ENCODE assay signal across 8 cellular contexts in the genomic region with DNA sequence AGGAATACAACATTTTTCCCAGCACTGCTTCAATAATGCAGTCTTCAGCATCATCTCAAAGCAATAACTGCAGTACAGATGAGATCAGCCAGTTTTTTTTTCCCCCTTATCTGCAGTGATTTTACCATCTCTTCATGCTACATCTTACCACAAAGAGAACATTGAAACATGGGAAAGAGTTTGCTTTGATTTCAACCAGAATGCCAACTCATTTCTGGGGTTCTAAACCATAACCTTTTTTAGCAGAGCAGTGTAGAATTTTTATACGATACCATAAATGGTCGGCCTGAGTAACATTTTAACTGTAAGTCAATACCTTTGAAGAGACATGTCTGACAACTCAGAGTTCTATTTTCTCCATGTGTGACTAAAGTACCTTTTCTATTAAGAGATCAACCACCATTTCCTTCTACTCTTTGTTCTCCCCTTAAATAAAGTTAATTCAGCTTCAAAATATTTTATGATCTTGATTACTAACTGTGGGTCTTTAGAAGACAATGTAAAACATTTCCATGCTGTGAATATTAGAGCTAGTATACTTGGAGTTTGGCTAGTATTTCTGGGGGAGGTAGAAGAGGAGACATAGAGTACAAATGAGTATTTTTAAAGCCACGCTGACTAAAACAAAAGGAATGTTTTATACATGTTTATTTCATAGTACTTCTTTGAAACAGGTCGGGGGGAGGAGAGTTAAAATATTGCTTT.
DNase-seq lines count a peak whose midpoint lies in the region; ATAC-seq and TF ChIP-seq lines count a peak whose summit lies in the region.
"Had no signal": no experiment of that assay in that cellular context is flagged by ENCODE, and none has a peak within 500 bp of the region (broad histone marks: within the 10 kb centered on the region; RNA-seq: fewer than 3 reads in every experiment).

No MANE protein-coding gene starts in this region.

- ATAC-seq in GM18873 (IDR thresholded peaks at IDR 0.05; ENCODE audit: low FRiP score, unreplicated experiment): peak; percentile 58
- ATAC-seq in HG02642 (IDR thresholded peaks at IDR 0.05; ENCODE audit: poor library complexity, unreplicated experiment): peak; percentile 77
- no peak for ATAC-seq in WTC11
- ATAC-seq in right cardiac atrium: no peak

- 70% methylated on average over 4 of the region's 4 CpGs for WGBS in right cardiac atrium

- H3K27ac ChIP-seq in right cardiac atrium (ENCODE audit: low read length): no peak overlapping the region

- POLR2A ChIA-PET in activated CD4-positive, alpha-beta memory T cell treated with anti-CD3 and anti-CD28 coated beads for 36 hours (lab: Charles Lee): interaction anchor here (1.5 kb wide), 1 partner anchor 90 kb away, joined by 3 read pairs; no protein-coding TSS in a partner anchor
- POLR2A ChIA-PET in WTC11 (lab: Charles Lee): no interaction called here

- H3K27me3 Mint-ChIP-seq in activated CD4-positive, alpha-beta memory T cell treated with anti-CD3 and anti-CD28 coated beads for 36 hours: no peaks in the 10 kb centered on the region
- H3K27me3 Mint-ChIP-seq in progenitor cell of endocrine pancreas (no peaks in the 10 kb centered on the region), WTC11 (ENCODE audit: low read depth) (no peaks in the 10 kb centered on the region)

- CTCF ChIA-PET in activated CD4-positive, alpha-beta memory T cell treated with anti-CD3 and anti-CD28 coated beads for 36 hours (lab: Charles Lee): interaction anchor here (1.6 to 1.8 kb wide), 2 partner anchors 89 to 256 kb away, joined by 3 to 4 read pairs; no protein-coding TSS in a partner anchor
- CTCF ChIA-PET in WTC11 (lab: Charles Lee): no interaction called here

- H3K4me3 ChIP-seq in right cardiac atrium (ENCODE audit: low read length): no peak overlapping the region

- intact Hi-C loops in activated CD4-positive, alpha-beta memory T cell treated with anti-CD3 and anti-CD28 coated beads for 36 hours (cut with micrococcal nuclease): loop anchor here (1.0 to 10.0 kb wide), 10 partner anchors 21 to 489 kb away; a partner anchor contains a TSS
- intact Hi-C loops in right cardiac atrium (cut with DNase I): no loop called here

- H3K36me3 Mint-ChIP-seq in activated CD4-positive, alpha-beta memory T cell treated with anti-CD3 and anti-CD28 coated beads for 36 hours: peaks cover 37% of the 10 kb centered on the region
- H3K36me3 Mint-ChIP-seq in progenitor cell of endocrine pancreas (ENCODE audit: insufficient read depth) (peaks cover 5% of the 10 kb centered on the region), WTC11 (no peaks in the 10 kb centered on the region)

- peaks cover 2% of the 10 kb centered on the region for H3K4me1 ChIP-seq in right cardiac atrium (ENCODE audit: control insufficient read depth, insufficient read depth, low read length)

- no peaks in the 10 kb centered on the region for H3K9me3 Mint-ChIP-seq in activated CD4-positive, alpha-beta memory T cell treated with anti-CD3 and anti-CD28 coated beads for 36 hours
- H3K9me3 Mint-ChIP-seq in progenitor cell of endocrine pancreas (ENCODE audit: low read depth) (no peaks in the 10 kb centered on the region), WTC11 (no peaks in the 10 kb centered on the region)

- peak overlapping the region; percentile 65 for H3K27ac Mint-ChIP-seq in activated CD4-positive, alpha-beta memory T cell treated with anti-CD3 and anti-CD28 coated beads for 36 hours
- H3K27ac Mint-ChIP-seq in progenitor cell of endocrine pancreas: peak overlapping the region; percentile 2
- H3K27ac Mint-ChIP-seq in WTC11: no peak overlapping the region

- no peak for DNase-seq in activated CD4-positive, alpha-beta memory T cell treated with anti-CD3 and anti-CD28 coated beads for 36 hours
- DNase-seq in progenitor cell of endocrine pancreas (ENCODE audit: low spot score, unreplicated experiment): no peak
- DNase-seq in C1 segment of cervical spinal cord (lab: John Stamatoyannopoulos, UW): no peak
- no peak for DNase-seq in WTC11 (ENCODE audit: low spot score)
- DNase-seq in right cardiac atrium: no peak
- DNase-seq: NCI-H774 had no signal

- H3K4me1 Mint-ChIP-seq in activated CD4-positive, alpha-beta memory T cell treated with anti-CD3 and anti-CD28 coated beads for 36 hours (ENCODE audit: low read depth): peaks cover 42% of the 10 kb centered on the region
- H3K4me1 Mint-ChIP-seq in progenitor cell of endocrine pancreas (ENCODE audit: low read depth): peaks cover 10% of the 10 kb centered on the region
- peaks cover 9% of the 10 kb centered on the region for H3K4me1 Mint-ChIP-seq in WTC11

- H3K4me3 Mint-ChIP-seq in activated CD4-positive, alpha-beta memory T cell treated with anti-CD3 and anti-CD28 coated beads for 36 hours: peak overlapping the region; percentile 14
- H3K4me3 Mint-ChIP-seq in progenitor cell of endocrine pancreas (ENCODE audit: low read depth) (no peak overlapping the region), WTC11 (no peak overlapping the region)

- no peaks in the 10 kb centered on the region for H3K9me3 ChIP-seq in right cardiac atrium (ENCODE audit: control insufficient read depth, low read length)

- no peak for TF ChIP-seq CTCF in progenitor cell of endocrine pancreas (IDR thresholded peaks at IDR 0.05; ENCODE audit: unreplicated experiment)
- no peak for TF ChIP-seq CTCF in WTC11 (IDR thresholded peaks at IDR 0.05)

- no peaks in the 10 kb centered on the region for H3K27me3 ChIP-seq in right cardiac atrium (ENCODE audit: control insufficient read depth, insufficient read depth)

TF ChIP-seq in WTC11, 78 proteins besides CTCF, POLR2A, EP300 and RAD21 (continues in another document):
- TF ChIP-seq, protein P1, sequence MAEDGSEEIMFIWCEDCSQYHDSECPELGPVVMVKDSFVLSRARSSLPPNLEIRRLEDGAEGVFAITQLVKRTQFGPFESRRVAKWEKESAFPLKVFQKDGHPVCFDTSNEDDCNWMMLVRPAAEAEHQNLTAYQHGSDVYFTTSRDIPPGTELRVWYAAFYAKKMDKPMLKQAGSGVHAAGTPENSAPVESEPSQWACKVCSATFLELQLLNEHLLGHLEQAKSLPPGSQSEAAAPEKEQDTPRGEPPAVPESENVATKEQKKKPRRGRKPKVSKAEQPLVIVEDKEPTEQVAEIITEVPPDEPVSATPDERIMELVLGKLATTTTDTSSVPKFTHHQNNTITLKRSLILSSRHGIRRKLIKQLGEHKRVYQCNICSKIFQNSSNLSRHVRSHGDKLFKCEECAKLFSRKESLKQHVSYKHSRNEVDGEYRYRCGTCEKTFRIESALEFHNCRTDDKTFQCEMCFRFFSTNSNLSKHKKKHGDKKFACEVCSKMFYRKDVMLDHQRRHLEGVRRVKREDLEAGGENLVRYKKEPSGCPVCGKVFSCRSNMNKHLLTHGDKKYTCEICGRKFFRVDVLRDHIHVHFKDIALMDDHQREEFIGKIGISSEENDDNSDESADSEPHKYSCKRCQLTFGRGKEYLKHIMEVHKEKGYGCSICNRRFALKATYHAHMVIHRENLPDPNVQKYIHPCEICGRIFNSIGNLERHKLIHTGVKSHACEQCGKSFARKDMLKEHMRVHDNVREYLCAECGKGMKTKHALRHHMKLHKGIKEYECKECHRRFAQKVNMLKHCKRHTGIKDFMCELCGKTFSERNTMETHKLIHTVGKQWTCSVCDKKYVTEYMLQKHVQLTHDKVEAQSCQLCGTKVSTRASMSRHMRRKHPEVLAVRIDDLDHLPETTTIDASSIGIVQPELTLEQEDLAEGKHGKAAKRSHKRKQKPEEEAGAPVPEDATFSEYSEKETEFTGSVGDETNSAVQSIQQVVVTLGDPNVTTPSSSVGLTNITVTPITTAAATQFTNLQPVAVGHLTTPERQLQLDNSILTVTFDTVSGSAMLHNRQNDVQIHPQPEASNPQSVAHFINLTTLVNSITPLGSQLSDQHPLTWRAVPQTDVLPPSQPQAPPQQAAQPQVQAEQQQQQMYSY (CRISPR knock-in tag; IDR thresholded peaks at IDR 0.05): no peak
- TF ChIP-seq, protein P2, sequence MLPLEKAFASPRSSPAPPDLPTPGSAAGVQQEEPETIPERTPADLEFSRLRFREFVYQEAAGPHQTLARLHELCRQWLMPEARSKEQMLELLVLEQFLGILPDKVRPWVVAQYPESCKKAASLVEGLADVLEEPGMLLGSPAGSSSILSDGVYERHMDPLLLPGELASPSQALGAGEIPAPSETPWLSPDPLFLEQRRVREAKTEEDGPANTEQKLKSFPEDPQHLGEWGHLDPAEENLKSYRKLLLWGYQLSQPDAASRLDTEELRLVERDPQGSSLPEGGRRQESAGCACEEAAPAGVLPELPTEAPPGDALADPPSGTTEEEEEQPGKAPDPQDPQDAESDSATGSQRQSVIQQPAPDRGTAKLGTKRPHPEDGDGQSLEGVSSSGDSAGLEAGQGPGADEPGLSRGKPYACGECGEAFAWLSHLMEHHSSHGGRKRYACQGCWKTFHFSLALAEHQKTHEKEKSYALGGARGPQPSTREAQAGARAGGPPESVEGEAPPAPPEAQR (CRISPR knock-in tag; IDR thresholded peaks at IDR 0.05): no peak
- TF ChIP-seq SMAD3 (CRISPR knock-in tag; IDR thresholded peaks at IDR 0.05; ENCODE audit: borderline replicate concordance) (no peak), ELF4 (CRISPR knock-in tag; IDR thresholded peaks at IDR 0.05; ENCODE audit: low read depth) (no peak), SP1 (CRISPR knock-in tag; conservative IDR thresholded peaks at IDR 0.05) (no peak)
- TF ChIP-seq, protein P3, sequence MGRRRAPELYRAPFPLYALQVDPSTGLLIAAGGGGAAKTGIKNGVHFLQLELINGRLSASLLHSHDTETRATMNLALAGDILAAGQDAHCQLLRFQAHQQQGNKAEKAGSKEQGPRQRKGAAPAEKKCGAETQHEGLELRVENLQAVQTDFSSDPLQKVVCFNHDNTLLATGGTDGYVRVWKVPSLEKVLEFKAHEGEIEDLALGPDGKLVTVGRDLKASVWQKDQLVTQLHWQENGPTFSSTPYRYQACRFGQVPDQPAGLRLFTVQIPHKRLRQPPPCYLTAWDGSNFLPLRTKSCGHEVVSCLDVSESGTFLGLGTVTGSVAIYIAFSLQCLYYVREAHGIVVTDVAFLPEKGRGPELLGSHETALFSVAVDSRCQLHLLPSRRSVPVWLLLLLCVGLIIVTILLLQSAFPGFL (CRISPR knock-in tag; IDR thresholded peaks at IDR 0.05; ENCODE audit: borderline replicate concordance): no peak

Comparison
In these comparisons a context has a peak if more than half of its experiments do, and no peak if none do; other contexts are left out.
1. ATAC-seq: peak in GM18873 (single experiment) and HG02642 (single experiment); none in WTC11 (single experiment) and right cardiac atrium (0 of 2).